8 cellular contexts compared by ENCODE assay signal in the genomic region with DNA sequence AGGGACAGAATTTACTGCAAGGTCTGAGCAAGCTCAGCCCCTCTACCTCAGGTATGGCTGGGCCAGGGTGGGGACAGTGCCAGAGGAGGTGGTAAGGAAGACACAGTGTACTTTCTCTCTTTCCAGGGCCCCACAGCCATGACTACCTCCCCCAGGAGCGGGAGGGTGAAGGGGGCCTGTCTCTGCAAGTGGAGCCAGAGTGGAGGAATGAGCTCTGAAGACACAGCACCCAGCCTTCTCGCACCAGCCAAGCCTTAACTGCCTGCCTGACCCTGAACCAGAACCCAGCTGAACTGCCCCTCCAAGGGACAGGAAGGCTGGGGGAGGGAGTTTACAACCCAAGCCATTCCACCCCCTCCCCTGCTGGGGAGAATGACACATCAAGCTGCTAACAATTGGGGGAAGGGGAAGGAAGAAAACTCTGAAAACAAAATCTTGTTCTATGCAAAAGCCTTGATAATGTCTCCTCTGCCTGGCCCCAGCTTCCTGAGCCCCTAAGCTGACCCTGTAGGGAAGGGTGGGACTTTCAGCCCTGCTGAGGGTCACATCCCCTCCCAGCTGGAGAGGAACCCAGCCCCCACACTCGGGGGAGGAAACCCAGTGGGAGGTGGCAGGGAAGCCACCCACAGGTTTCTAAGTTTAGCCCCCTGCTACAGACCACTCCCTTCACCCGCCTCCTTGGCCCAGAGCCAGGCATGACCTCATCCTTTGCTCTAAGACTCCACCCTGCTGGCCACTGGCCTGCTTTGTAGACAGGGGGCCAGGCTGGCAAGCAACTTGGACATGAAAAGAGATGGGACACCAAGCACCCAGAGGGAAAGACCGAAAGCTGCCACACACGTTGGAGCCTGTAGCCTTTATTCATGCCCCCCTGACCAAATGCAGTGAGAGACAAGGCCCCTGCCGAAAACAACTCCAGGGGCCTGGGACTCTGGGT. TPM values are rescaled to one million over a fixed set of nuclear protein-coding genes. Genes with fewer than 3 reads are reported as not detected.
A peak's percentile ranks its signal among the peaks of the same experiment; 100 is the strongest.
DNase-seq lines count a peak whose midpoint lies in the region; ATAC-seq and TF ChIP-seq lines count a peak whose summit lies in the region.

No MANE protein-coding gene starts in this region.

- ATAC-seq in HG02938 (IDR thresholded peaks at IDR 0.05; ENCODE audit: unreplicated experiment) (peak; percentile 37), left colon (peak; percentile 53), HG02763 (IDR thresholded peaks at IDR 0.05; ENCODE audit: unreplicated experiment) (no peak)

- H3K27ac ChIP-seq in cingulate gyrus (ENCODE audit: low read depth, low read length): peak overlapping the region; percentile 88

- TF ChIP-seq CTCF in GM10248 (IDR thresholded peaks at IDR 0.05; ENCODE audit: control extremely low read depth, extremely low read depth, low read depth, missing control alignments): no peak

- DNase-seq in GM10248 (ENCODE audit: extremely low spot score): peak; percentile 79
- peak; percentile 90 for DNase-seq in NCI-H2227 (lab: John Stamatoyannopoulos, UW; ENCODE audit: unreplicated experiment)
- DNase-seq in activated CD4-positive, CD25-positive, alpha-beta regulatory T cell treated with anti-CD3 and anti-CD28 coated beads, Interleukin-2, amount 50 U/mL, for 72 hours: peak; percentile 54
- peak; percentile 94 to 98 for DNase-seq in left colon
- DNase-seq in stimulated activated CD4-positive, alpha-beta T cell treated with anti-CD3 and anti-CD28 coated beads, Interleukin-2, amount 100 ng/mL, for 24 hours: peak; percentile 67 to 74

- POLR2A ChIA-PET in GM10248 (lab: Yijun Ruan, JAX): interaction anchor here (0.7 kb wide), 1 partner anchor 26 kb away, joined by 3 read pairs; a partner anchor contains a TSS

- CTCF ChIA-PET in GM10248 (lab: Yijun Ruan, JAX): interaction anchor here (0.8 to 5.6 kb wide), 9 partner anchors 11 to 310 kb away, joined by 3 to 35 read pairs (median 5); a partner anchor contains a TSS

- intact Hi-C loops in left colon (cut with DNase I, micrococcal nuclease): loop anchor here in 1 of 2 donors (10.0 kb wide), 1 partner anchor 196 kb away; a partner anchor contains a TSS

RNA-seq across cellular contexts. Expression of a gene that starts 6.4 kb away (rescaled TPM):
- 100 to 1,000 TPM; 466 to 701 TPM for total RNA-seq in left colon

RNA-seq across cellular contexts. Expression of a gene that starts 14.6 kb away (rescaled TPM):
- total RNA-seq in left colon: 1 to 10 TPM; 1.1 to 1.2 TPM

RNA-seq across cellular contexts. Expression of a gene that starts 26.1 kb away (rescaled TPM):
- total RNA-seq in left colon: 10 to 100 TPM; 63.6 to 88.0 TPM
